ENCODE assay signal across 13 cellular contexts in genomic region chr11:63879598-63879997, GRCh38. TPM values are rescaled to one million over a fixed set of nuclear protein-coding genes. Genes with fewer than 3 reads are reported as not detected.
DNase-seq lines count a peak whose midpoint lies in the region; ATAC-seq and TF ChIP-seq lines count a peak whose summit lies in the region.
"Had no signal": no experiment of that assay in that cellular context is flagged by ENCODE, and none has a peak within 500 bp of the region (broad histone marks: within the 10 kb centered on the region; RNA-seq: fewer than 3 reads in every experiment).

No MANE protein-coding gene starts in this region.

- H3K27me3 ChIP-seq in adrenal gland (no peaks in the 10 kb centered on the region), lower lobe of right lung (ENCODE audit: low read depth) (no peaks in the 10 kb centered on the region)

- no peak for DNase-seq in activated T-cell treated with anti-CD3 and anti-CD28 coated beads, Interleukin-2, amount 50 U/mL, for 72 hours
- no peak for DNase-seq in activated T-cell treated with anti-CD3 and anti-CD28 coated beads, Interleukin-2, amount 50 U/mL, for 48 hours
- no peak for DNase-seq in adrenal gland
- no peak for DNase-seq in left colon
- no peak for DNase-seq in stimulated activated effector memory CD8-positive, alpha-beta T cell treated with anti-CD3 and anti-CD28 coated beads, Interleukin-12 subunit alpha, Interleukin-12 subunit beta, amount 100 ng/mL, for 72 hours (ENCODE audit: low spot score in 2 of 2)
- DNase-seq in lower lobe of right lung = no peak
- DNase-seq in NCI-H2081 (lab: John Stamatoyannopoulos, UW) = no peak
- DNase-seq: activated CD4-positive, alpha-beta T cell treated with anti-CD3 and anti-CD28 coated beads, Interleukin-2, amount 50 U/mL, for 4 hours; occipital lobe; OCI-M1; stimulated activated CD4-positive, alpha-beta T cell treated with anti-CD3 and anti-CD28 coated beads, Interleukin-12 subunit alpha, Interleukin-12 subunit beta, amount 100 ng/mL, for 4 hours had no signal

- no peaks in the 10 kb centered on the region for H3K9me3 ChIP-seq in adrenal gland (replicated peaks in 1 of 3)
- no peaks in the 10 kb centered on the region for H3K9me3 ChIP-seq in lower lobe of right lung

- ATAC-seq in activated T-cell treated with anti-CD3 and anti-CD28 coated beads, Interleukin-2, amount 50 U/mL, for 72 hours (replicated peaks in 1 of 2) = no peak
- ATAC-seq in left colon = peak; percentile 81
- ATAC-seq in stimulated activated effector memory CD8-positive, alpha-beta T cell treated with anti-CD3 and anti-CD28 coated beads, Interleukin-12 subunit alpha, Interleukin-12 subunit beta, amount 100 ng/mL, for 72 hours = no peak
- no peak for ATAC-seq in HG02885 (IDR thresholded peaks at IDR 0.05; ENCODE audit: poor library complexity, unreplicated experiment)
- no peak for ATAC-seq in lower lobe of right lung

- peaks cover 27 to 39% of the 10 kb centered on the region in 2 donors for H3K4me1 ChIP-seq in adrenal gland (replicated peaks in 1 of 2)
- peaks cover 54% of the 10 kb centered on the region for H3K4me1 ChIP-seq in lower lobe of right lung

- H3K36me3 Mint-ChIP-seq in activated T-cell treated with anti-CD3 and anti-CD28 coated beads, Interleukin-2, amount 50 U/mL, for 72 hours (ENCODE audit: insufficient read depth in 2 of 2) = peaks cover 0 to 2% of the 10 kb centered on the region in 2 donors
- peaks cover 23% of the 10 kb centered on the region for H3K36me3 Mint-ChIP-seq in stimulated activated effector memory CD8-positive, alpha-beta T cell treated with anti-CD3 and anti-CD28 coated beads, Interleukin-12 subunit alpha, Interleukin-12 subunit beta, amount 100 ng/mL, for 72 hours

- H3K4me1 Mint-ChIP-seq in activated T-cell treated with anti-CD3 and anti-CD28 coated beads, Interleukin-2, amount 50 U/mL, for 72 hours (ENCODE audit: low read depth) = peaks cover 70% of the 10 kb centered on the region
- H3K4me1 Mint-ChIP-seq in stimulated activated effector memory CD8-positive, alpha-beta T cell treated with anti-CD3 and anti-CD28 coated beads, Interleukin-12 subunit alpha, Interleukin-12 subunit beta, amount 100 ng/mL, for 72 hours = peaks cover 52% of the 10 kb centered on the region

- H3K27ac ChIP-seq in adrenal gland = peak overlapping the region in 3 of 5 donors; percentile 39 to 69 (median 59)
- no peak overlapping the region for H3K27ac ChIP-seq in lower lobe of right lung

- H3K27ac Mint-ChIP-seq in activated T-cell treated with anti-CD3 and anti-CD28 coated beads, Interleukin-2, amount 50 U/mL, for 72 hours = peak overlapping the region; percentile 60
- H3K27ac Mint-ChIP-seq in stimulated activated effector memory CD8-positive, alpha-beta T cell treated with anti-CD3 and anti-CD28 coated beads, Interleukin-12 subunit alpha, Interleukin-12 subunit beta, amount 100 ng/mL, for 72 hours = peak overlapping the region; percentile 8

- H3K36me3 ChIP-seq in adrenal gland (replicated peaks in 1 of 2) (no peaks in the 10 kb centered on the region), lower lobe of right lung (no peaks in the 10 kb centered on the region)

- no peak for TF ChIP-seq POLR2A in adrenal gland (IDR thresholded peaks at IDR 0.05)

- TF ChIP-seq CTCF in adrenal gland (IDR thresholded peaks at IDR 0.05) (no peak), lower lobe of right lung (IDR thresholded peaks at IDR 0.05) (no peak)

- H3K9me3 Mint-ChIP-seq in activated T-cell treated with anti-CD3 and anti-CD28 coated beads, Interleukin-2, amount 50 U/mL, for 72 hours = no peaks in the 10 kb centered on the region
- H3K9me3 Mint-ChIP-seq in stimulated activated effector memory CD8-positive, alpha-beta T cell treated with anti-CD3 and anti-CD28 coated beads, Interleukin-12 subunit alpha, Interleukin-12 subunit beta, amount 100 ng/mL, for 72 hours = no peaks in the 10 kb centered on the region

- H3K4me3 ChIP-seq in adrenal gland (no peak overlapping the region), lower lobe of right lung (no peak overlapping the region)

- H3K27me3 Mint-ChIP-seq in activated T-cell treated with anti-CD3 and anti-CD28 coated beads, Interleukin-2, amount 50 U/mL, for 72 hours (ENCODE audit: low read depth) = no peaks in the 10 kb centered on the region

- intact Hi-C loops in adrenal gland (cut with DNase I) (loop anchor here in 1 of 2 donors (5.0 kb wide), 1 partner anchor 37 kb away; no protein-coding TSS in a partner anchor), left colon (cut with DNase I, micrococcal nuclease) (no loop called here), lower lobe of right lung (cut with DNase I) (no loop called here)

- H3K4me3 Mint-ChIP-seq in activated T-cell treated with anti-CD3 and anti-CD28 coated beads, Interleukin-2, amount 50 U/mL, for 72 hours = no peak overlapping the region
- H3K4me3 Mint-ChIP-seq in stimulated activated effector memory CD8-positive, alpha-beta T cell treated with anti-CD3 and anti-CD28 coated beads, Interleukin-12 subunit alpha, Interleukin-12 subunit beta, amount 100 ng/mL, for 72 hours = no peak overlapping the region

RNA-seq across cellular contexts. Expression of gene RCOR2, which starts 37.4 kb away (rescaled TPM):
- under 1 TPM; 0.39 to 0.96 TPM for total RNA-seq in activated T-cell treated with anti-CD3 and anti-CD28 coated beads, Interleukin-2, amount 50 U/mL, for 72 hours
- 1 to 10 TPM in 5 of 8 donors, under 1 TPM in 1, not detected in 2; 0.52 to 1.8 (median 1.2) TPM for total RNA-seq in adrenal gland
- polyA plus RNA-seq in adrenal gland = 1 to 10 TPM in 1 of 3 donors, under 1 TPM in 2; 0.33 to 4.5 (median 0.64) TPM
- 1 to 10 TPM; 2.1 to 2.5 TPM for total RNA-seq in left colon
- 0.18 TPM for total RNA-seq in lower lobe of right lung
- total RNA-seq: T-helper 1 cell treated with Interleukin-12 subunit alpha and Interleukin-12 subunit beta and Interleukin-4 antibody, amounts not matched to agents 30 ng/mL and 1 ng/mL, for 36 hours had no signal

RNA-seq across cellular contexts. Expression of gene MARK2, which starts 40.7 kb away (rescaled TPM):
- 10 to 100 TPM; 29.0 to 30.0 TPM for total RNA-seq in activated T-cell treated with anti-CD3 and anti-CD28 coated beads, Interleukin-2, amount 50 U/mL, for 72 hours
- 10 to 100 TPM; 27.0 to 39.7 (median 36.2) TPM for total RNA-seq in adrenal gland
- polyA plus RNA-seq in adrenal gland = 10 to 100 TPM in 2 of 3 donors, 1 to 10 TPM in 1; 7.3 to 24.4 (median 15.2) TPM
- 100 to 1,000 TPM in 1 of 2 donors, 10 to 100 TPM in 1; 91.8 to 100 TPM for total RNA-seq in left colon
- 44.9 TPM for total RNA-seq in lower lobe of right lung

RNA-seq across cellular contexts. Expression of gene NAA40, which starts 59.2 kb away (rescaled TPM):
- 10 to 100 TPM; 15.1 to 15.2 TPM for total RNA-seq in activated T-cell treated with anti-CD3 and anti-CD28 coated beads, Interleukin-2, amount 50 U/mL, for 72 hours
- total RNA-seq in adrenal gland (10 to 100 TPM; 11.6 to 61.3 (median 20.0) TPM), left colon (10 to 100 TPM; 24.6 to 34.2 TPM), lower lobe of right lung (20.4 TPM)
- polyA plus RNA-seq in adrenal gland = 10 to 100 TPM; 13.0 to 37.0 (median 29.7) TPM
